9 cellular contexts compared by ENCODE assay signal in the genomic region with DNA sequence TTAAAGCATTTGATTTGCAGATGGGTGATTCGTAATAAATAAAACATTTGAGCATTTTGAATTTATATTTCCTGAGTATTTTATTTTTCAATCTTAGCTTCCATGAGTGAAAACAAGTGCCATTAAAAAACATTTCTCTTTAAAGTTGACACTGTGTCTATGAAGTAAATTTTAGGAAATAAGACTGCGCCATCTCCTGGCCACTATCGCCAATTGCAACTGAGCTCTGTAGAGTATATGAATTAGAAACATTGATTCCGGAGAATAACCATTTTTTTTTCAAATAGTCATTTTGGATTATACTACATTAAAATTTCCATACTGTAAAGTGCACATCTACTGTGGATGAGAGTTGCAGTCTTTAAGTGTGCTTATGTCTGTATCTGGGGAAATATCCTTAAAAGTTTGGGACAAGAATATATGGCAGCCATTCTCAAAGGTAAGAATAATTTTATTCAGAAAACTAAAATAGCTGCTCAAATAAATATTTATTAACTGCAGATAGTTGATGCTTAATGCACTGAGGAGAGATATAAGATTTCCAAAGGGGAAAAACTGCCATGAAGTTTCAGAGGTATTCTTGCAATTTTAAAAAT. TPM values are rescaled to one million over a fixed set of nuclear protein-coding genes. Genes with fewer than 3 reads are reported as not detected.
DNase-seq lines count a peak whose midpoint lies in the region; ATAC-seq and TF ChIP-seq lines count a peak whose summit lies in the region.
"Had no signal": no experiment of that assay in that cellular context is flagged by ENCODE, and none has a peak within 500 bp of the region (broad histone marks: within the 10 kb centered on the region; RNA-seq: fewer than 3 reads in every experiment).

No MANE protein-coding gene starts in this region.

- intact Hi-C loops in esophagus squamous epithelium (cut with DNase I): loop anchor here (5.0 kb wide), 2 partner anchors 145 to 205 kb away; no protein-coding TSS in a partner anchor

- 10 to 11% methylated on average over 4 of the region's 4 CpGs for WGBS in esophagus squamous epithelium, 2 donors

- H3K27ac ChIP-seq in WERI-Rb-1: no peak overlapping the region
- H3K27ac ChIP-seq in esophagus squamous epithelium: no peak overlapping the region

- TF ChIP-seq CTCF in BJ (IDR thresholded peaks at IDR 0.05; ENCODE audit: insufficient read depth, low read depth, low read length) (peak; percentile 72), WERI-Rb-1 (IDR thresholded peaks at IDR 0.05; ENCODE audit: low read depth, low read length) (peak; percentile 30; the same call in 1 of the 2 replicates), esophagus squamous epithelium (IDR thresholded peaks at IDR 0.05) (peak; percentile 68 to 87 (median 78))

- POLR2A ChIA-PET in BJ (lab: Charles Lee): no interaction called here

- H3K9me3 ChIP-seq in WERI-Rb-1 (ENCODE audit: severe bottlenecking): no peaks in the 10 kb centered on the region
- H3K9me3 ChIP-seq in esophagus squamous epithelium: no peaks in the 10 kb centered on the region
- no peaks in the 10 kb centered on the region for H3K9me3 ChIP-seq in MG63

- no peak for TF ChIP-seq POLR2A in esophagus squamous epithelium (IDR thresholded peaks at IDR 0.05)

- CTCF ChIA-PET in BJ (lab: Yijun Ruan, JAX): interaction anchor here (0.6 to 2.3 kb wide), 15 partner anchors 10 to 1115 kb away, joined by 3 to 14 read pairs (median 3); no protein-coding TSS in a partner anchor

- H3K27me3 ChIP-seq in BJ (ENCODE audit: control insufficient read depth, insufficient read depth, low read length) (peaks cover 6% of the 10 kb centered on the region), WERI-Rb-1 (ENCODE audit: insufficient read depth, low read depth, severe bottlenecking) (peaks cover 26% of the 10 kb centered on the region), esophagus squamous epithelium (peaks cover 0 to 3% (median 0%) of the 10 kb centered on the region in 4 donors), MG63 (no peaks in the 10 kb centered on the region)

- ATAC-seq in GM19351 (IDR thresholded peaks at IDR 0.05; ENCODE audit: unreplicated experiment): peak; percentile 73
- no peak for ATAC-seq in HG03135 (IDR thresholded peaks at IDR 0.05; ENCODE audit: unreplicated experiment)
- ATAC-seq: K562 had no signal

- H3K36me3 ChIP-seq in BJ (ENCODE audit: control insufficient read depth, insufficient read depth, low read length) (no peaks in the 10 kb centered on the region), WERI-Rb-1 (no peaks in the 10 kb centered on the region), esophagus squamous epithelium (no peaks in the 10 kb centered on the region), MG63 (no peaks in the 10 kb centered on the region)

- DNase-seq in BJ (ENCODE audit: low read depth) (no peak), Kasumi-1 (lab: John Stamatoyannopoulos, UW) (peak; percentile 0 to 15), WERI-Rb-1 (peak; percentile 34), esophagus squamous epithelium (lab: John Stamatoyannopoulos, UW) (no peak), pons (ENCODE audit: low spot score) (peak; percentile 25), MG63 (no peak)

- H3K4me3 ChIP-seq in BJ (ENCODE audit: low read depth, low read length) (no peak overlapping the region), WERI-Rb-1 (ENCODE audit: low read depth, low read length) (no peak overlapping the region), esophagus squamous epithelium (no peak overlapping the region), MG63 (no peak overlapping the region)
- H3K4me3 ChIP-seq: K562 had no signal

- H3K4me1 ChIP-seq in esophagus squamous epithelium: peaks cover 0 to 43% (median 4%) of the 10 kb centered on the region in 3 donors

RNA-seq across cellular contexts. Expression of gene DMRTA1, which starts 5.9 kb away (rescaled TPM):
- polyA plus RNA-seq in BJ (2011; rRNA removed): 0.01 TPM in 1 of 2 replicates, not detected in the other
- polyA minus RNA-seq in BJ (2011; rRNA and poly(A)+ RNA removed): not detected in 2 replicates
- 1 to 10 TPM; 3.3 to 5.7 (median 3.5) TPM for total RNA-seq in esophagus squamous epithelium
- not detected in 2 replicates for total RNA-seq in MG63 (2014; rRNA removed; shearing (Covaris generic); ENCODE audit: low replicate concordance)
- total RNA-seq: K562 had no signal
- polyA plus RNA-seq: K562 had no signal

Comparison
In these comparisons a context has a peak if more than half of its experiments do, and no peak if none do; other contexts are left out.
1. DNase-seq: peak in Kasumi-1 (2 of 2), WERI-Rb-1 (single experiment) and pons (single experiment); none in BJ (single experiment), esophagus squamous epithelium (single experiment) and MG63 (single experiment).
2. Peak in every context shown above with its lines, with median percentiles within 50 percentile points of each other: CTCF ChIP-seq.